Comparison of ENCODE assay signal across 11 cellular contexts in the genomic region with DNA sequence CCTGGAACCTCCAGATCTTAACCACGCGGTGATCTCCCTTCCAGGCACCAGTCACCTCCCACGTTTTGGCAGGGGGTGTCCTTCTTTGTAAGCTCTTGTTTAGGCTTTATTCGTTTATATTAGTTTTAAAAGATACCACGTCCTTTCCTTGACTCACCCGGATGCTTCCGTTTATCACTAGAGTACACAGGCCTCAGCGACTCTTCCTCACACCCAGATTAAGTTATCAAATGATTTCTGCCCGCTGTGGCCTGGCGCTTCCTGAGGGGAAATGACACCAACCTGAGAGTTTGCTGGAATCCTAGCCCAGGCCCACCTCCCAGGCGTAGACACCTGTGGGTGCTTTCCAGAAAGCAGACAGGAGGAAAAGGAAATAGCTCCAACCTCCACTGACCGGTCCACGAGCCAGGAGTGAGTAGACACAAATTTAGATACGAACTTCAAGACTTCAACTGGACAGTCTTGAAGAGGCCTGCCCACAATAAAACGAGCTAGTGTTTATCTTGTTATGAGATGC. TPM values are rescaled to one million over a fixed set of nuclear protein-coding genes. Genes with fewer than 3 reads are reported as not detected.
DNase-seq lines count a peak whose midpoint lies in the region; ATAC-seq and TF ChIP-seq lines count a peak whose summit lies in the region.
"Had no signal": no experiment of that assay in that cellular context is flagged by ENCODE, and none has a peak within 500 bp of the region (broad histone marks: within the 10 kb centered on the region; RNA-seq: fewer than 3 reads in every experiment).

No MANE protein-coding gene starts in this region.

- intact Hi-C loops in upper lobe of right lung (cut with DNase I), result no loop called here
- intact Hi-C loops in posterior cingulate gyrus (cut with DNase I), result no loop called here

- TF ChIP-seq CTCF in choroid plexus epithelial cell (conservative IDR thresholded peaks at IDR 0.05; ENCODE audit: low read depth, low read length) (no peak), upper lobe of right lung (IDR thresholded peaks at IDR 0.05) (no peak)

- peak; percentile 0 for DNase-seq in activated gamma-delta T cell (lab: John Stamatoyannopoulos, UW)
- DNase-seq in activated gamma-delta T cell treated with Interleukin-2 at 50 U/mL for 16 hours, result no peak
- peak; percentile 37 for DNase-seq in choroid plexus epithelial cell (ENCODE audit: low read depth)
- DNase-seq in upper lobe of right lung, result no peak
- DNase-seq in DMS79 treated with DMSO at 0.1 percent for 48 hours (lab: John Stamatoyannopoulos, UW), result no peak
- DNase-seq in posterior cingulate gyrus, result no peak
- DNase-seq: CD8-positive, alpha-beta T cell; stimulated activated CD4-positive, alpha-beta T cell treated with anti-CD3 and anti-CD28 coated beads, Interleukin-12 subunit alpha, Interleukin-12 subunit beta, amount 100 ng/mL, for 4 hours had no signal

- no peaks in the 10 kb centered on the region for H3K36me3 ChIP-seq in mesodermal cell (ENCODE audit: control insufficient read depth, insufficient read depth, low read length)
- H3K36me3 ChIP-seq in upper lobe of right lung, result no peaks in the 10 kb centered on the region
- H3K36me3 ChIP-seq: adrenal gland had no signal

- H3K9me3 ChIP-seq in mesodermal cell (ENCODE audit: control insufficient read depth, low read length), result no peaks in the 10 kb centered on the region
- no peaks in the 10 kb centered on the region for H3K9me3 ChIP-seq in upper lobe of right lung
- H3K9me3 ChIP-seq: adrenal gland had no signal

- ATAC-seq in upper lobe of right lung (peak; percentile 1), GM18868 (IDR thresholded peaks at IDR 0.05; ENCODE audit: unreplicated experiment) (no peak)
- ATAC-seq: CD8-positive, alpha-beta T cell had no signal

- H3K27ac ChIP-seq in mesodermal cell (ENCODE audit: low read depth, low read length, severe bottlenecking) (peak overlapping the region; percentile 75), upper lobe of right lung (peak overlapping the region; percentile 43)

- H3K4me3 ChIP-seq in choroid plexus epithelial cell (ENCODE audit: low read depth, low read length) (peak overlapping the region; percentile 66), mesodermal cell (ENCODE audit: extremely low read depth, insufficient read depth, low read length, poor library complexity, severe bottlenecking) (peak overlapping the region; percentile 58), upper lobe of right lung (peak overlapping the region; percentile 64)

- 56 to 80% methylated on average over 5 to 9 of the region's 15 CpGs for WGBS in mesodermal cell (ENCODE audit: insufficient coverage in 2 of 2), 2 experiments

- H3K4me1 ChIP-seq in mesodermal cell (ENCODE audit: control insufficient read depth, insufficient read depth, low read length, poor library complexity, severe bottlenecking) (peaks cover 8% of the 10 kb centered on the region), upper lobe of right lung (peaks cover 6% of the 10 kb centered on the region)

- H3K27me3 ChIP-seq in upper lobe of right lung, result no peaks in the 10 kb centered on the region
- H3K27me3 ChIP-seq: adrenal gland had no signal

RNA-seq across cellular contexts. Expression of a gene that starts 0.8 kb away (rescaled TPM):
- polyA plus RNA-seq in mesodermal cell (2013, experiment 1 of 2), result 6.7 TPM
- polyA plus RNA-seq in mesodermal cell (2013, experiment 2 of 2), result 6.0 TPM
- 3.6 TPM for total RNA-seq in upper lobe of right lung
- total RNA-seq: CD8-positive, alpha-beta T cell had no signal

Comparison
In these comparisons a context has a peak if more than half of its experiments do, and no peak if none do; other contexts are left out.
1. DNase-seq: peak in activated gamma-delta T cell (single experiment) and choroid plexus epithelial cell (single experiment); none in activated gamma-delta T cell treated with Interleukin-2 at 50 U/mL for 16 hours (single experiment), upper lobe of right lung (single experiment), DMS79 treated with DMSO at 0.1 percent for 48 hours (single experiment) and posterior cingulate gyrus (0 of 10).
2. Peak in every context shown above with its lines, with median percentiles within 50 percentile points of each other: H3K4me3 ChIP-seq.